ENCODE assay signal across 8 cellular contexts in the genomic region with DNA sequence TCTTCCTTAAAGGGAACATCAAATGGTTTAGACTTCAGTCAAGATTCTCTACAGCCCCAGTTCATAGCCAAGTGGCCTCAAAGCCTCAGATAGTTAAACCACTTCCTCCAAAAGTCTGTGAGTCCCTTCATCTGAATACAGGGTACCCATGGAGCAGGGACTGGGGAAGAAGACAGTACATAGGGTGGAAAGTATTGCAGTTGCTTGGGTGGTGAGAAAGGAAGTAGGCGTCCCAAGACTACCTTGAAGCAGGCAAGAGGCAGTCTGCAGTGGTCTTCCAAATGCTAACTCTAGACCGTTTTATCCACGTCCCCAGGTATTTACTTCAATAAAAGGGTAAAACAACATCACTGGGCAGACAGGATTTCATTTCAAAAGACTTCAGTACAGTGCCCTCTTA. TPM values are rescaled to one million over a fixed set of nuclear protein-coding genes. Genes with fewer than 3 reads are reported as not detected.
DNase-seq lines count a peak whose midpoint lies in the region; ATAC-seq and TF ChIP-seq lines count a peak whose summit lies in the region.

No MANE protein-coding gene starts in this region.

- 38 to 54% methylated on average over 2 to 3 of the region's 3 CpGs for WGBS in transverse colon (ENCODE audit: low coverage in 1 of 2), 2 donors

- peak overlapping the region; percentile 84 for H3K4me3 Mint-ChIP-seq in Calu3 (ENCODE audit: low read depth, unreplicated experiment)
- H3K4me3 Mint-ChIP-seq in activated naive CD8-positive, alpha-beta T cell treated with anti-CD3 and anti-CD28 coated beads, Interleukin-2, amount 50 U/mL, for 24 hours, result peak overlapping the region; percentile 98

- H3K4me1 ChIP-seq in lower lobe of right lung, result peaks cover 37% of the 10 kb centered on the region
- H3K4me1 ChIP-seq in transverse colon, result peaks cover 0 to 28% (median 13%) of the 10 kb centered on the region in 4 donors

- H3K9me3 Mint-ChIP-seq in Calu3 (ENCODE audit: low read depth, unreplicated experiment), result peaks cover 6% of the 10 kb centered on the region
- no peaks in the 10 kb centered on the region for H3K9me3 Mint-ChIP-seq in activated naive CD8-positive, alpha-beta T cell treated with anti-CD3 and anti-CD28 coated beads, Interleukin-2, amount 50 U/mL, for 24 hours

- POLR2A ChIA-PET in HEK293T (lab: Yijun Ruan, JAX), result interaction anchor here (1.0 kb wide), 1 partner anchor 17 kb away, joined by 4 read pairs; no protein-coding TSS in a partner anchor

- peaks cover 10% of the 10 kb centered on the region for H3K4me1 Mint-ChIP-seq in Calu3 (ENCODE audit: low read depth, unreplicated experiment)
- peaks cover 62% of the 10 kb centered on the region for H3K4me1 Mint-ChIP-seq in activated naive CD8-positive, alpha-beta T cell treated with anti-CD3 and anti-CD28 coated beads, Interleukin-2, amount 50 U/mL, for 24 hours

- H3K36me3 ChIP-seq in MG63 (no peaks in the 10 kb centered on the region; the same call in 1 of the 2 replicates), lower lobe of right lung (no peaks in the 10 kb centered on the region), transverse colon (no peaks in the 10 kb centered on the region)

- H3K27ac ChIP-seq in lower lobe of right lung, result peak overlapping the region; percentile 78
- H3K27ac ChIP-seq in transverse colon, result peak overlapping the region; percentile 86 to 90 (median 88)

- in situ Hi-C loops in transverse colon (cut with MboI; ENCODE audit: low pct_ligation_motif_present in 1 of 4, low pct_unique_long_range_greater_than_20kb in 1 of 4, low sequenced_read_pairs in 3 of 4), result no loop called here

- ATAC-seq in activated naive CD8-positive, alpha-beta T cell treated with anti-CD3 and anti-CD28 coated beads, Interleukin-2, amount 50 U/mL, for 24 hours, result peak; percentile 68
- no peak for ATAC-seq in lower lobe of right lung
- no peak for ATAC-seq in HG03135 (IDR thresholded peaks at IDR 0.05; ENCODE audit: unreplicated experiment)

- H3K27me3 Mint-ChIP-seq in Calu3 (ENCODE audit: unreplicated experiment), result no peaks in the 10 kb centered on the region
- H3K27me3 Mint-ChIP-seq in activated naive CD8-positive, alpha-beta T cell treated with anti-CD3 and anti-CD28 coated beads, Interleukin-2, amount 50 U/mL, for 24 hours, result no peaks in the 10 kb centered on the region

- peak overlapping the region; percentile 64 for H3K4me3 ChIP-seq in MG63
- H3K4me3 ChIP-seq in lower lobe of right lung, result peak overlapping the region; percentile 68
- peak overlapping the region in 2 of 4 donors; percentile 71 to 82 for H3K4me3 ChIP-seq in transverse colon

- no peak for DNase-seq in Calu3
- DNase-seq in MG63, result no peak
- no peak for DNase-seq in activated naive CD8-positive, alpha-beta T cell treated with anti-CD3 and anti-CD28 coated beads, Interleukin-2, amount 50 U/mL, for 24 hours
- DNase-seq in lower lobe of right lung, result no peak
- DNase-seq in transverse colon, result no peak
- DNase-seq in HEK293T (ENCODE audit: extremely low spot score), result no peak
- no peak for DNase-seq in cerebellum (ENCODE audit: low spot score)

- intact Hi-C loops in Calu3 (cut with micrococcal nuclease; ENCODE audit: unreplicated experiment) (loop anchor here (1.0 to 5.0 kb wide), 5 partner anchors 26 to 160 kb away; no protein-coding TSS in a partner anchor), lower lobe of right lung (cut with DNase I) (no loop called here), transverse colon (cut with DNase I; ENCODE audit: low total_unique reads) (loop anchor here (5.0 kb wide), 1 partner anchor 159 kb away; no protein-coding TSS in a partner anchor)

- H3K9me3 ChIP-seq in MG63 (no peaks in the 10 kb centered on the region), lower lobe of right lung (no peaks in the 10 kb centered on the region), transverse colon (no peaks in the 10 kb centered on the region)

- TF ChIP-seq CTCF in Calu3 (IDR thresholded peaks at IDR 0.05; ENCODE audit: unreplicated experiment) (no peak), lower lobe of right lung (IDR thresholded peaks at IDR 0.05) (no peak), transverse colon (IDR thresholded peaks at IDR 0.05) (no peak)

- BruUV-seq in Calu3 (replicated peaks; lab: Mats Ljungman, UMichigan), result TSS peak; percentile 35

- H3K27me3 ChIP-seq in MG63 (no peaks in the 10 kb centered on the region), lower lobe of right lung (ENCODE audit: low read depth) (no peaks in the 10 kb centered on the region), transverse colon (peaks cover 49% of the 10 kb centered on the region)

- peak overlapping the region; percentile 72 for H3K27ac Mint-ChIP-seq in Calu3 (ENCODE audit: unreplicated experiment)
- H3K27ac Mint-ChIP-seq in activated naive CD8-positive, alpha-beta T cell treated with anti-CD3 and anti-CD28 coated beads, Interleukin-2, amount 50 U/mL, for 24 hours, result peak overlapping the region; percentile 98

- CTCF ChIA-PET in Calu3 (lab: Charles Lee) (no interaction called here), HEK293T (lab: Yijun Ruan, JAX) (no interaction called here)

- H3K36me3 Mint-ChIP-seq in Calu3 (ENCODE audit: insufficient read depth, unreplicated experiment), result peaks cover 33% of the 10 kb centered on the region
- H3K36me3 Mint-ChIP-seq in activated naive CD8-positive, alpha-beta T cell treated with anti-CD3 and anti-CD28 coated beads, Interleukin-2, amount 50 U/mL, for 24 hours (ENCODE audit: low read depth), result peaks cover 48% of the 10 kb centered on the region

- peak; percentile 12 for TF ChIP-seq POLR2A in transverse colon (IDR thresholded peaks at IDR 0.05)

- no peak for TF ChIP-seq EP300 in transverse colon (IDR thresholded peaks at IDR 0.05; ENCODE audit: low read depth)

TF ChIP-seq in HEK293T, 16 proteins besides CTCF, POLR2A, EP300 and RAD21:
- TF ChIP-seq FOXA1 (IDR thresholded peaks at IDR 0.05), result no peak
- TF ChIP-seq SUZ12 (IDR thresholded peaks at IDR 0.05), result no peak
- no peak for TF ChIP-seq NFRKB (IDR thresholded peaks at IDR 0.05)
- no peak for TF ChIP-seq FOXK2 (IDR thresholded peaks at IDR 0.05)
- TF ChIP-seq HDGF (IDR thresholded peaks at IDR 0.05; ENCODE audit: borderline replicate concordance), result no peak
- no peak for TF ChIP-seq LEF1 (IDR thresholded peaks at IDR 0.05; ENCODE audit: borderline replicate concordance)
- TF ChIP-seq ARNT (IDR thresholded peaks at IDR 0.05), result no peak
- no peak for TF ChIP-seq CTBP1 (IDR thresholded peaks at IDR 0.05; ENCODE audit: borderline replicate concordance)
- no peak for TF ChIP-seq SP1 (IDR thresholded peaks at IDR 0.05)
- TF ChIP-seq TARDBP (IDR thresholded peaks at IDR 0.05), result no peak
TF ChIP-seq in HEK293T: peak in this region for 0.

RNA-seq across cellular contexts. Expression of gene FYN, which starts 2.0 kb away (rescaled TPM):
- 61.0 and 64.6 TPM in 2 replicates for total RNA-seq in Calu3 (2022)
- 48.7 and 69.0 TPM in 2 replicates for total RNA-seq in MG63 (2014; rRNA removed; shearing (Covaris generic); ENCODE audit: low replicate concordance)
- 99.2 TPM for total RNA-seq in lower lobe of right lung
- total RNA-seq in transverse colon, result 100 to 1,000 TPM in 1 of 4 donors, 10 to 100 TPM in 3; 16.3 to 288 (median 52.2) TPM
- 281 TPM for total RNA-seq in cerebellum
